ENCODE assay signal across 1 cellular context in genomic region chr3:130893240-130894129, GRCh38.
TF ChIP-seq lines count a peak whose summit lies in the region.

ATP2C1 (plus strand) TSS chr3:130894084; CDS start chr3:130894770, 686 bp downstream.

TF ChIP-seq in HepG2, 621 proteins besides CTCF, POLR2A, EP300 and RAD21 (continued from another document and continues in another):
- TF ChIP-seq ZNF280B (CRISPR knock-in tag; IDR thresholded peaks at IDR 0.05; ENCODE audit: borderline replicate concordance) (peak; percentile 41; the same call in 1 of the 2 replicates), PBX2 (CRISPR knock-in tag; IDR thresholded peaks at IDR 0.05) (no peak), ZNF569 (CRISPR knock-in tag; IDR thresholded peaks at IDR 0.05; ENCODE audit: borderline replicate concordance) (no peak), RFXAP (CRISPR knock-in tag; IDR thresholded peaks at IDR 0.05; ENCODE audit: borderline replicate concordance) (no peak), SP5 (CRISPR knock-in tag; IDR thresholded peaks at IDR 0.05; ENCODE audit: borderline replicate concordance, low read depth) (no peak; the same call in 1 of the 2 replicates), ZNF264 (CRISPR knock-in tag; IDR thresholded peaks at IDR 0.05) (peak; percentile 64; the same call in 1 of the 2 replicates), SPEN (CRISPR knock-in tag; IDR thresholded peaks at IDR 0.05; ENCODE audit: low read depth) (peak; percentile 76; the same call in 1 of the 2 replicates), MXD3 (CRISPR knock-in tag; IDR thresholded peaks at IDR 0.05) (peak; percentile 68; the same call in 1 of the 2 replicates), SAFB2 (CRISPR knock-in tag; IDR thresholded peaks at IDR 0.05; ENCODE audit: borderline replicate concordance, low read depth) (0 out of 2 replicates have a peak, but pooled peaks have one; percentile 44), ZNF205 (CRISPR knock-in tag; IDR thresholded peaks at IDR 0.05) (0 out of 2 replicates have a peak, but pooled peaks have one; percentile 28), PAXIP1 (CRISPR knock-in tag; conservative IDR thresholded peaks at IDR 0.05) (peak; percentile 45), ZNF747 (CRISPR knock-in tag; IDR thresholded peaks at IDR 0.05; ENCODE audit: borderline replicate concordance) (peak; percentile 79; the same call in 1 of the 2 replicates), ARNT (IDR thresholded peaks at IDR 0.05) (no peak), ZNF317 (CRISPR knock-in tag; IDR thresholded peaks at IDR 0.05) (no peak), ZNF691 (CRISPR knock-in tag; IDR thresholded peaks at IDR 0.05; ENCODE audit: borderline replicate concordance, low read depth) (no peak), ZFP82 (CRISPR knock-in tag; IDR thresholded peaks at IDR 0.05; ENCODE audit: borderline replicate concordance) (0 out of 2 replicates have a peak, but pooled peaks have one; percentile 46), ZUFSP (CRISPR knock-in tag; IDR thresholded peaks at IDR 0.05; ENCODE audit: borderline replicate concordance) (no peak), ATRX (CRISPR knock-in tag; IDR thresholded peaks at IDR 0.05; ENCODE audit: borderline replicate concordance) (no peak), ZNF10 (CRISPR knock-in tag; IDR thresholded peaks at IDR 0.05; ENCODE audit: borderline replicate concordance, low read depth) (no peak), MTF2 (CRISPR knock-in tag; IDR thresholded peaks at IDR 0.05; ENCODE audit: borderline replicate concordance) (peak; percentile 97), ZNF160 (CRISPR knock-in tag; IDR thresholded peaks at IDR 0.05) (no peak), SAP130 (CRISPR knock-in tag; IDR thresholded peaks at IDR 0.05; ENCODE audit: low read depth) (peak; percentile 89), MYPOP (CRISPR knock-in tag; IDR thresholded peaks at IDR 0.05) (peak; percentile 12; the same call in 1 of the 2 replicates), GTF3A (CRISPR knock-in tag; conservative IDR thresholded peaks at IDR 0.05) (no peak), EED (CRISPR knock-in tag; IDR thresholded peaks at IDR 0.05) (peak; percentile 80; the same call in 1 of the 2 replicates), REPIN1 (CRISPR knock-in tag; IDR thresholded peaks at IDR 0.05; ENCODE audit: borderline replicate concordance, low read depth) (no peak), CENPT (CRISPR knock-in tag; IDR thresholded peaks at IDR 0.05; ENCODE audit: low read depth) (0 out of 2 replicates have a peak, but pooled peaks have one; percentile 76), KAT8 (CRISPR knock-in tag; IDR thresholded peaks at IDR 0.05) (peak; percentile 91), ZNF737 (CRISPR knock-in tag; IDR thresholded peaks at IDR 0.05; ENCODE audit: borderline replicate concordance) (0 out of 2 replicates have a peak, but pooled peaks have one; percentile 40), HDAC2 (CRISPR knock-in tag; IDR thresholded peaks at IDR 0.05) (0 out of 2 replicates have a peak, but pooled peaks have one; percentile 13), ZNF350 (CRISPR knock-in tag; IDR thresholded peaks at IDR 0.05; ENCODE audit: borderline replicate concordance, low read depth) (peak; percentile 80; the same call in 1 of the 2 replicates), KDM5B (CRISPR knock-in tag; IDR thresholded peaks at IDR 0.05; ENCODE audit: borderline replicate concordance) (peak; percentile 78), KAT7 (CRISPR knock-in tag; IDR thresholded peaks at IDR 0.05; ENCODE audit: borderline replicate concordance) (peak; percentile 22; the same call in 1 of the 2 replicates), JUND (CRISPR knock-in tag; IDR thresholded peaks at IDR 0.05) (no peak), ZNF292 (CRISPR knock-in tag; IDR thresholded peaks at IDR 0.05; ENCODE audit: borderline replicate concordance, low read depth) (peak; percentile 28; the same call in 1 of the 2 replicates), ZNF564 (CRISPR knock-in tag; IDR thresholded peaks at IDR 0.05) (0 out of 2 replicates have a peak, but pooled peaks have one; percentile 32), ZNF337 (CRISPR knock-in tag; IDR thresholded peaks at IDR 0.05; ENCODE audit: borderline replicate concordance, low read depth) (0 out of 2 replicates have a peak, but pooled peaks have one; percentile 67), ISL2 (CRISPR knock-in tag; IDR thresholded peaks at IDR 0.05) (peak; percentile 11; the same call in 1 of the 2 replicates), MED1 (CRISPR knock-in tag; IDR thresholded peaks at IDR 0.05) (peak; percentile 44; the same call in 1 of the 2 replicates), HNRNPK (IDR thresholded peaks at IDR 0.05; ENCODE audit: low read depth, low read length, poor library complexity, severe bottlenecking) (peak; percentile 98), NFATC3 (CRISPR knock-in tag; IDR thresholded peaks at IDR 0.05) (0 out of 2 replicates have a peak, but pooled peaks have one; percentile 58), MXI1 (IDR thresholded peaks at IDR 0.05; ENCODE audit: borderline replicate concordance, low read depth, low read length) (peak; percentile 68; the same call in 1 of the 3 replicates), ZNF101 (CRISPR knock-in tag; IDR thresholded peaks at IDR 0.05; ENCODE audit: borderline replicate concordance, low read depth) (no peak), STAT6 (CRISPR knock-in tag; IDR thresholded peaks at IDR 0.05; ENCODE audit: borderline replicate concordance) (0 out of 2 replicates have a peak, but pooled peaks have one; percentile 68), NAIF1 (CRISPR knock-in tag; IDR thresholded peaks at IDR 0.05; ENCODE audit: borderline replicate concordance) (no peak), ETV5 (CRISPR knock-in tag; IDR thresholded peaks at IDR 0.05; ENCODE audit: borderline replicate concordance) (peak; percentile 55; the same call in 1 of the 2 replicates), ZHX1 (CRISPR knock-in tag; IDR thresholded peaks at IDR 0.05; ENCODE audit: low read depth) (0 out of 2 replicates have a peak, but pooled peaks have one; percentile 14), MEIS2 (CRISPR knock-in tag; IDR thresholded peaks at IDR 0.05) (peak; percentile 68), PAX8 (CRISPR knock-in tag; IDR thresholded peaks at IDR 0.05; ENCODE audit: borderline replicate concordance) (no peak), TCF12 (IDR thresholded peaks at IDR 0.05) (no peak), TCF12 (CRISPR knock-in tag; IDR thresholded peaks at IDR 0.05) (no peak)
